ENCODE assay signal across 9 cellular contexts in genomic region chr17:40027614-40028012, GRCh38. TPM values are rescaled to one million over a fixed set of nuclear protein-coding genes. Genes with fewer than 3 reads are reported as not detected.
"Had no signal": no experiment of that assay in that cellular context is flagged by ENCODE, and none has a peak within 500 bp of the region (broad histone marks: within the 10 kb centered on the region; RNA-seq: fewer than 3 reads in every experiment).

No MANE protein-coding gene starts in this region.

- H3K27me3 ChIP-seq: neutrophil, tibial nerve had no signal

- H3K4me3 ChIP-seq: lower lobe of right lung, tibial nerve had no signal

- H3K27ac ChIP-seq: neutrophil had no signal

- H3K9me3 ChIP-seq: lower lobe of right lung, neutrophil, tibial nerve had no signal

RNA-seq across cellular contexts. Expression of gene CSF3, which starts 12.4 kb away (rescaled TPM):
- total RNA-seq: activated CD4-positive, alpha-beta memory T cell treated with anti-CD3 and anti-CD28 coated beads for 36 hours; activated T-cell treated with anti-CD3 and anti-CD28 coated beads, Interleukin-2, amount 50 U/mL, for 4 hours; endodermal cell; naive thymus-derived CD4-positive, alpha-beta T cell; progenitor cell of endocrine pancreas had no signal
- polyA plus RNA-seq: immature natural killer cell; naive thymus-derived CD4-positive, alpha-beta T cell had no signal
